Comparison of ENCODE assay signal across 37 cellular contexts in genomic region chr10:19999440-19999839, GRCh38.
"Had no signal": no experiment of that assay in that cellular context is flagged by ENCODE, and none has a peak within 500 bp of the region (broad histone marks: within the 10 kb centered on the region; RNA-seq: fewer than 3 reads in every experiment).

No MANE protein-coding gene starts in this region.

- H3K4me3 ChIP-seq: K562 had no signal

- DNase-seq: activated CD4-positive, alpha-beta T cell treated with anti-CD3 and anti-CD28 coated beads for 1 hour; activated CD4-positive, alpha-beta T cell treated with anti-CD3 and anti-CD28 coated beads for 48 hours; activated CD4-positive, alpha-beta T cell treated with anti-CD3 and anti-CD28 coated beads, Interleukin-2, amount 50 U/mL, for 4 hours; activated CD4-positive, CD25-positive, alpha-beta regulatory T cell; activated CD8-positive, alpha-beta T cell treated with anti-CD3 and anti-CD28 coated beads for 36 hours; activated effector memory CD4-positive, alpha-beta T cell treated with anti-CD3 and anti-CD28 coated beads, Interleukin-2, amount 50 U/mL, for 16 hours; activated naive CD4-positive, alpha-beta T cell; activated naive CD4-positive, alpha-beta T cell treated with anti-CD3 and anti-CD28 coated beads, Interleukin-2, amount 50 U/mL, for 16 hours; activated naive CD8-positive, alpha-beta T cell treated with anti-CD3 and anti-CD28 coated beads for 36 hours; activated T-cell treated with anti-CD3 and anti-CD28 coated beads, Interleukin-2, amount 50 U/mL, for 1 hour; activated T-cell treated with anti-CD3 and anti-CD28 coated beads, Interleukin-2, amount 50 U/mL, for 72 hours; amniotic stem cell; aorta; brain microvascular endothelial cell; NCI-H1092 treated with DMSO at 0.1 percent for 48 hours; NCI-H1417; NCI-H146; NCI-H187; NCI-H2029 treated with DMSO at 0.1 percent for 48 hours; NCI-H2107; NCI-H2171; NCI-H510A; NCI-H526; NCI-H748 treated with DMSO at 0.1 percent for 48 hours; NK-92 treated with Interleukin-12 subunit alpha and Interleukin-12 subunit beta, amount 100 ng/mL, for 24 hours; PC-3; SIG-M5; SW 1271; T-helper 1 cell; T-helper 2 cell; T-helper 9 cell; WERI-Rb-1 had no signal

- H3K27me3 ChIP-seq: brain microvascular endothelial cell had no signal

- FAIRE-seq: K562, RCC 7860 had no signal

- ATAC-seq: activated CD8-positive, alpha-beta T cell treated with anti-CD3 and anti-CD28 coated beads for 36 hours; activated T-cell treated with anti-CD3 and anti-CD28 coated beads, Interleukin-2, amount 50 U/mL, for 72 hours; activated T-helper 17 cell treated with anti-CD3 and anti-CD28 coated beads, Interleukin-2, amount 50 U/mL, for 72 hours; K562; PC-3; Right ventricle myocardium inferior had no signal

- H3K27ac ChIP-seq: brain microvascular endothelial cell, RWPE1, WERI-Rb-1 had no signal

- H3K36me3 ChIP-seq: brain microvascular endothelial cell, WERI-Rb-1 had no signal
